In genomic region chr19:14416743-14417214, GRCh38 we compare ENCODE assay signal across 1 cellular context.
TF ChIP-seq lines count a peak whose summit lies in the region.

No MANE protein-coding gene starts in this region.

TF ChIP-seq in endothelial cell of umbilical vein, 7 proteins besides CTCF, POLR2A, EP300 and RAD21:
- TF ChIP-seq FOS (IDR thresholded peaks at IDR 0.05; ENCODE audit: borderline replicate concordance, insufficient read depth, low read length) (no peak), EZH2 (IDR thresholded peaks at IDR 0.05; ENCODE audit: borderline replicate concordance, low read depth, low read length, severe bottlenecking) (no peak), GATA2 (IDR thresholded peaks at IDR 0.05; ENCODE audit: insufficient read depth, insufficient read length, low read depth, low read length) (no peak), MYC (IDR thresholded peaks at IDR 0.05; ENCODE audit: low read depth, low read length) (no peak), MAX (IDR thresholded peaks at IDR 0.05; ENCODE audit: insufficient read depth, insufficient read length) (no peak), JUN (IDR thresholded peaks at IDR 0.05; ENCODE audit: borderline replicate concordance, insufficient read depth, insufficient read length, low read depth) (no peak), POLR2AphosphoS5 (IDR thresholded peaks at IDR 0.05; ENCODE audit: insufficient read depth, low read depth, low read length) (no peak)
